ENCODE assay signal across 20 cellular contexts in genomic region chr1:215360786-215361185, GRCh38.
"Had no signal": no experiment of that assay in that cellular context is flagged by ENCODE, and none has a peak within 500 bp of the region (broad histone marks: within the 10 kb centered on the region; RNA-seq: fewer than 3 reads in every experiment).

No MANE protein-coding gene starts in this region.

- H3K27ac ChIP-seq: brain microvascular endothelial cell, heart left ventricle, prostate gland, sigmoid colon, suprapubic skin, upper lobe of right lung, WERI-Rb-1 had no signal

- H3K4me3 ChIP-seq: heart left ventricle, mucosa of descending colon, prostate gland, sigmoid colon, suprapubic skin, upper lobe of right lung had no signal

- H3K4me1 Mint-ChIP-seq: natural killer cell had no signal

- H3K9me3 Mint-ChIP-seq: activated T-helper 1 cell treated with anti-CD3 and anti-CD28 coated beads, Interleukin-12 subunit alpha, Interleukin-12 subunit beta, Interleukin-2, Interleukin-4 antibody, amounts not matched to agents 30 ng/mL and 10 ng/mL and 1 ng/mL, durations not matched to agents 14 hours and 24 hours and 36 hours had no signal

- H3K27ac Mint-ChIP-seq: activated CD8-positive, alpha-beta T cell treated with anti-CD3 and anti-CD28 coated beads, Interleukin-2, amount 10 ng/mL, durations not matched to agents 7 days and 5 days; activated T-helper 1 cell treated with anti-CD3 and anti-CD28 coated beads, Interleukin-12 subunit alpha, Interleukin-12 subunit beta, Interleukin-2, Interleukin-4 antibody, amounts not matched to agents 30 ng/mL and 10 ng/mL and 1 ng/mL, durations not matched to agents 14 hours and 24 hours and 36 hours; natural killer cell had no signal

- ATAC-seq: activated CD8-positive, alpha-beta T cell treated with anti-CD3 and anti-CD28 coated beads, Interleukin-2, amount 10 ng/mL, durations not matched to agents 7 days and 5 days; heart left ventricle; left colon; mucosa of descending colon; natural killer cell; upper lobe of right lung had no signal

- DNase-seq: activated CD4-positive, alpha-beta T cell treated with anti-CD3 and anti-CD28 coated beads for 4 hours; activated CD8-positive, alpha-beta T cell treated with anti-CD3 and anti-CD28 coated beads, Interleukin-2, amount 10 ng/mL, durations not matched to agents 7 days and 5 days; activated naive CD4-positive, alpha-beta T cell treated with Interleukin-2 at 50 U/mL for 16 hours; brain microvascular endothelial cell; erythroblast; heart left ventricle; left colon; mammary epithelial cell; mucosa of descending colon; natural killer cell; nucleus accumbens; sigmoid colon; stimulated activated CD4-positive, alpha-beta T cell treated with anti-CD3 and anti-CD28 coated beads, Interleukin-12 subunit alpha, Interleukin-12 subunit beta, amount 100 ng/mL, for 4 hours; stimulated activated naive CD4-positive, alpha-beta T cell; T-helper 1 cell; upper lobe of right lung; WERI-Rb-1 had no signal

- H3K4me3 Mint-ChIP-seq: activated CD8-positive, alpha-beta T cell treated with anti-CD3 and anti-CD28 coated beads, Interleukin-2, amount 10 ng/mL, durations not matched to agents 7 days and 5 days; activated T-helper 1 cell treated with anti-CD3 and anti-CD28 coated beads, Interleukin-12 subunit alpha, Interleukin-12 subunit beta, Interleukin-2, Interleukin-4 antibody, amounts not matched to agents 30 ng/mL and 10 ng/mL and 1 ng/mL, durations not matched to agents 14 hours and 24 hours and 36 hours; natural killer cell had no signal

- H3K9me3 ChIP-seq: mucosa of descending colon, prostate gland, sigmoid colon, suprapubic skin, upper lobe of right lung had no signal

- H3K27me3 ChIP-seq: brain microvascular endothelial cell, heart left ventricle, sigmoid colon, suprapubic skin, upper lobe of right lung had no signal

- H3K4me1 ChIP-seq: heart left ventricle, prostate gland, sigmoid colon, suprapubic skin, upper lobe of right lung had no signal

- H3K36me3 ChIP-seq: brain microvascular endothelial cell, heart left ventricle, prostate gland, sigmoid colon, suprapubic skin, upper lobe of right lung, WERI-Rb-1 had no signal
